ENCODE assay signal across 9 cellular contexts in the genomic region with DNA sequence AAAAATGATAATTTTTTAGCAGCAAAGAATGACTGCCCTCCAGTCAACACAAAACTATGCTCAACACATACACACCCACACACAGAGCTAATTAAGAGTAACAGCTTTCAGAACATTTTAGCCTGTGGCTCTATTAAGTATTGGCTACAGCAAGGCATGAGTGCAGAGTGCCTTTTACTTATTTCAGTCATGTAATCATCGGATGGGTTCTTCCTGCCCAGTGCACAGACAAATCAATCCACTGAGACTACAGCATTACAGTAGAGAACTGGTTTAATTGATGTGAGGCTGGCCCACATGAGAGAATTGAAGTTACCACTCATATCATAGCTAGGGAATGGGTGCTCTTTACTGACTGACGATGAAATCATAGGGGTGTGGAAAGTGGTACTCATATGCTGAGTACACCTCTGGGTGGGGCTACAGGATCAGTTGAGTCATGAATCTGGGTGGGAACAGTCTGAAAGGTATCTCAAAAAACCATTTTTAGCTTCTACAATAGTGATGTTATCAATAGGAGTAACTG.
DNase-seq lines count a peak whose midpoint lies in the region; FAIRE-seq and TF ChIP-seq lines count a peak whose summit lies in the region.
"Had no signal": no experiment of that assay in that cellular context is flagged by ENCODE, and none has a peak within 500 bp of the region (broad histone marks: within the 10 kb centered on the region; RNA-seq: fewer than 3 reads in every experiment).

No MANE protein-coding gene starts in this region.

- no peak for TF ChIP-seq POLR2A in H1 (IDR thresholded peaks at IDR 0.05; ENCODE audit: control extremely low read depth in 1 of 2, low read depth in 2 of 2, low read length in 2 of 2)

- no peaks in the 10 kb centered on the region for H4K20me1 ChIP-seq in H1 (replicated peaks in 1 of 2; ENCODE audit: control insufficient read depth in 1 of 2, insufficient read depth in 2 of 2, low read length in 2 of 2)

- TF ChIP-seq CTCF in H1 (IDR thresholded peaks at IDR 0.05; ENCODE audit: control extremely low read depth in 1 of 3, insufficient read depth in 1 of 3, low read depth in 1 of 3, low read length in 3 of 3): peak in 2 of 3 experiments; percentile 28 to 43; a peak in 2 of 4 replicates
- TF ChIP-seq CTCF in kidney (IDR thresholded peaks at IDR 0.05; ENCODE audit: borderline replicate concordance, extremely low read depth, insufficient read depth): no peak

- FAIRE-seq in H1 (lab: Jason Lieb, UNC) (peak; percentile 32), urothelium cell line (lab: Jason Lieb, UNC) (no peak), kidney (lab: Jason Lieb, UNC) (no peak)

- no peak overlapping the region for H4K8ac ChIP-seq in H1 (ENCODE audit: extremely low read depth, insufficient read depth, low read length)

- no peaks in the 10 kb centered on the region for H3K79me2 ChIP-seq in H1 (ENCODE audit: control insufficient read depth in 1 of 2, insufficient read depth in 2 of 2, low read length in 2 of 2)

- TF ChIP-seq RAD21 in H1 (IDR thresholded peaks at IDR 0.05 in 1 of 2, conservative IDR thresholded peaks at IDR 0.05 in 1 of 2; ENCODE audit: low read depth in 2 of 2, low read length in 2 of 2): peak; percentile 73 to 76

- H4K91ac ChIP-seq in H1 (replicated peaks; ENCODE audit: insufficient read length, low read length): no peak overlapping the region

- H3K9ac ChIP-seq in H1 (replicated peaks in 1 of 4; ENCODE audit: extremely low read depth in 1 of 4, low read depth in 3 of 4, low read length in 3 of 4): no peak overlapping the region; a peak in 1 of 7 replicates
- no peak overlapping the region for H3K9ac ChIP-seq in kidney (ENCODE audit: low read length in 2 of 2)

- H3K4ac ChIP-seq in H1 (replicated peaks; ENCODE audit: insufficient read length, low read depth, low read length): no peak overlapping the region

- no peak overlapping the region for H2BK5ac ChIP-seq in H1 (ENCODE audit: low read depth, low read length)

- no peak overlapping the region for H3K4me3 ChIP-seq in H1 (ENCODE audit: extremely low read depth in 1 of 4, insufficient read depth in 2 of 4, low read depth in 3 of 4, low read length in 4 of 4)
- no peak overlapping the region for H3K4me3 ChIP-seq in kidney (ENCODE audit: low read length in 2 of 2)

- peak; percentile 10 for DNase-seq in stimulated activated CD4-positive, alpha-beta T cell treated with anti-CD3 and anti-CD28 coated beads, Interleukin-1b, Interleukin-23, amount 100 ng/mL, for 48 hours
- no peak for DNase-seq in stimulated activated CD4-positive, alpha-beta T cell treated with anti-CD3 and anti-CD28 coated beads, Interleukin-4, amount 100 ng/mL, for 1 hour
- DNase-seq in NCI-H226: peak; percentile 61
- no peak for DNase-seq in H1 (ENCODE audit: low read depth in 1 of 2, low spot score in 2 of 2)
- peak; percentile 19 for DNase-seq in urothelium cell line (ENCODE audit: low spot score)
- DNase-seq in cardiac septum (ENCODE audit: low spot score): no peak
- no peak for DNase-seq in kidney
- DNase-seq in AG08395 (ENCODE audit: low spot score): no peak
- DNase-seq: KG1 had no signal

- no peak overlapping the region for H2BK12ac ChIP-seq in H1 (ENCODE audit: low read depth, low read length)

- no peaks in the 10 kb centered on the region for H3K27me3 ChIP-seq in H1 (replicated peaks in 1 of 4; ENCODE audit: control insufficient read depth in 3 of 4, extremely low read depth in 1 of 4, insufficient read depth in 3 of 4, low read length in 3 of 4)

- H3K27ac ChIP-seq in H1 (ENCODE audit: low read depth, low read length): no peak overlapping the region
- no peak overlapping the region for H3K27ac ChIP-seq in kidney (ENCODE audit: low read depth in 2 of 2, low read length in 2 of 2)

- no peak overlapping the region for H3K18ac ChIP-seq in H1 (ENCODE audit: extremely low read depth, low read length)

- intact Hi-C loops in cardiac septum (cut with DNase I) (no loop called here), kidney (cut with DNase I) (no loop called here)

- no peaks in the 10 kb centered on the region for H3K23me2 ChIP-seq in H1 (ENCODE audit: low read depth, low read length)

- WGBS in H1 (ENCODE audit: extremely low coverage in 1 of 2, insufficient coverage in 1 of 2, insufficient read length in 1 of 2, insufficient replicate concordance in 2 of 2, low coverage in 1 of 2, low lambda C conversion rate in 2 of 2, missing lambda C conversion rate in 1 of 2), 2 experiments: 83% methylated on average over 2 of the region's 2 CpGs; no CpG with 5 or more reads in 1 of the 2 experiments

- no peak overlapping the region for H4K5ac ChIP-seq in H1 (ENCODE audit: insufficient read length, low read depth, low read length)

- TF ChIP-seq EP300 in H1 (IDR thresholded peaks at IDR 0.05; ENCODE audit: borderline replicate concordance in 1 of 2, low read depth in 2 of 2, low read length in 2 of 2): no peak

- H3K56ac ChIP-seq in H1 (replicated peaks; ENCODE audit: insufficient read length, low read depth, low read length): no peak overlapping the region

- H3K9me3 ChIP-seq in H1 (ENCODE audit: insufficient read depth in 2 of 2, low read depth in 1 of 2, low read length in 1 of 2): no peaks in the 10 kb centered on the region
- H3K9me3 ChIP-seq in kidney (ENCODE audit: control insufficient read depth in 1 of 2, low read length in 2 of 2): no peaks in the 10 kb centered on the region

- H2BK15ac ChIP-seq in H1 (ENCODE audit: low read length): no peak overlapping the region

- H2BK120ac ChIP-seq in H1 (replicated peaks; ENCODE audit: low read depth, low read length): no peak overlapping the region

- H2BK20ac ChIP-seq in H1 (ENCODE audit: low read length): no peak overlapping the region

- H3K14ac ChIP-seq in H1 (ENCODE audit: insufficient read length): no peak overlapping the region

- H2AK5ac ChIP-seq in H1 (ENCODE audit: low read depth, low read length): no peak overlapping the region

- CTCF ChIA-PET in H1 (lab: Charles Lee; ENCODE audit: partially characterized antibody): interaction anchor here (0.6 to 2.9 kb wide), 24 partner anchors 8 to 801 kb away, joined by 3 to 13 read pairs (median 4); a partner anchor contains a TSS

- no peak overlapping the region for H3K23ac ChIP-seq in H1 (ENCODE audit: insufficient read length)

- no peak overlapping the region for H3K4me2 ChIP-seq in H1 (ENCODE audit: insufficient read depth in 1 of 2, low read depth in 2 of 2, low read length in 2 of 2)

- 0 out of 2 replicates have a peak overlapping the region, but pooled peaks have one; percentile 30 for H2AFZ ChIP-seq in H1 (ENCODE audit: low read length)

- H3K36me3 ChIP-seq in H1 (ENCODE audit: control insufficient read depth in 2 of 4, insufficient read depth in 4 of 4, low read length in 3 of 4) (no peaks in the 10 kb centered on the region), kidney (ENCODE audit: control insufficient read depth in 1 of 2, insufficient read depth in 2 of 2, low read length in 2 of 2) (no peaks in the 10 kb centered on the region)

- H3K4me1 ChIP-seq in H1 (replicated peaks in 1 of 4; ENCODE audit: control insufficient read depth in 3 of 4, insufficient read depth in 4 of 4, low read length in 3 of 4): peaks cover 0 to 2% (median 0%) of the 10 kb centered on the region in 4 experiments; a peak in 1 of 7 replicates
- no peaks in the 10 kb centered on the region for H3K4me1 ChIP-seq in kidney (ENCODE audit: control insufficient read depth in 1 of 2, insufficient read depth in 1 of 2, low read depth in 1 of 2, low read length in 2 of 2)

- no peaks in the 10 kb centered on the region for H3K79me1 ChIP-seq in H1 (ENCODE audit: low read depth, low read length)

- POLR2A ChIA-PET in H1 (lab: Charles Lee; ENCODE audit: partially characterized antibody): interaction anchor here (0.8 to 1.4 kb wide), 2 partner anchors 481 to 506 kb away, joined by 3 to 5 read pairs; a partner anchor contains a TSS

TF ChIP-seq in H1, 55 proteins besides CTCF, POLR2A, EP300 and RAD21 (continues in another document):
- no peak for TF ChIP-seq CBX8 (IDR thresholded peaks at IDR 0.05; ENCODE audit: borderline replicate concordance, low read depth, low read length)
- no peak for TF ChIP-seq ASH2L (IDR thresholded peaks at IDR 0.05; ENCODE audit: low read length)
- no peak for TF ChIP-seq SUZ12 (IDR thresholded peaks at IDR 0.05; ENCODE audit: low read length)
- TF ChIP-seq NRF1 (IDR thresholded peaks at IDR 0.05; ENCODE audit: low read depth, low read length): no peak
- TF ChIP-seq SAP30 (IDR thresholded peaks at IDR 0.05; ENCODE audit: insufficient read depth, insufficient replicate concordance, low read length): no peak
- TF ChIP-seq RNF2 (IDR thresholded peaks at IDR 0.05; ENCODE audit: borderline replicate concordance, low read depth, low read length, missing control alignments, poor library complexity, severe bottlenecking): no peak
- no peak for TF ChIP-seq EGR1 (IDR thresholded peaks at IDR 0.05; ENCODE audit: borderline replicate concordance, low read depth, low read length)
- no peak for TF ChIP-seq CHD2 (IDR thresholded peaks at IDR 0.05; ENCODE audit: low read length)
- TF ChIP-seq TBP (IDR thresholded peaks at IDR 0.05; ENCODE audit: low read depth, low read length): no peak
- TF ChIP-seq POLR2AphosphoS5 (IDR thresholded peaks at IDR 0.05; ENCODE audit: low read depth, low read length): no peak
- no peak for TF ChIP-seq EZH2 (IDR thresholded peaks at IDR 0.05; ENCODE audit: low read depth, low read length, severe bottlenecking)
- TF ChIP-seq RFX5 (IDR thresholded peaks at IDR 0.05; ENCODE audit: borderline replicate concordance, low read depth, low read length): no peak
- TF ChIP-seq SP2 (IDR thresholded peaks at IDR 0.05; ENCODE audit: low read length): no peak
- TF ChIP-seq GABPA (IDR thresholded peaks at IDR 0.05; ENCODE audit: borderline replicate concordance, insufficient read depth, low read length): no peak

Comparison
In these comparisons a context has a peak if more than half of its experiments do, and no peak if none do; other contexts are left out.
1. DNase-seq: peak in stimulated activated CD4-positive, alpha-beta T cell treated with anti-CD3 and anti-CD28 coated beads, Interleukin-1b, Interleukin-23, amount 100 ng/mL, for 48 hours (single experiment), NCI-H226 (single experiment) and urothelium cell line (single experiment); none in stimulated activated CD4-positive, alpha-beta T cell treated with anti-CD3 and anti-CD28 coated beads, Interleukin-4, amount 100 ng/mL, for 1 hour (single experiment), H1 (0 of 2), cardiac septum (single experiment), kidney (single experiment) and AG08395 (single experiment).